In genomic region chr2:191760655-191761054, GRCh38 we compare ENCODE assay signal across 3 cellular contexts.
TF ChIP-seq lines count a peak whose summit lies in the region.

No MANE protein-coding gene starts in this region.

TF ChIP-seq in A549, 52 proteins besides CTCF, POLR2A, EP300 and RAD21:
- TF ChIP-seq BCL3 (IDR thresholded peaks at IDR 0.05) (no peak), MAFK (IDR thresholded peaks at IDR 0.05; ENCODE audit: partially characterized antibody) (peak; percentile 87)

TF ChIP-seq in HCT116, 20 proteins besides CTCF, POLR2A, EP300 and RAD21:
- no peak for TF ChIP-seq YY1 (IDR thresholded peaks at IDR 0.05; ENCODE audit: extremely low read depth, insufficient replicate concordance, low read depth, low read length)

TF ChIP-seq in H1, 55 proteins besides CTCF, POLR2A, EP300 and RAD21 (continued from another document):
- no peak for TF ChIP-seq ATF2 (IDR thresholded peaks at IDR 0.05; ENCODE audit: low read length)
- 0 out of 2 replicates have a peak, but pooled peaks have one; percentile 41 for TF ChIP-seq MAX (IDR thresholded peaks at IDR 0.05)
